8 cellular contexts compared by ENCODE assay signal in the genomic region with DNA sequence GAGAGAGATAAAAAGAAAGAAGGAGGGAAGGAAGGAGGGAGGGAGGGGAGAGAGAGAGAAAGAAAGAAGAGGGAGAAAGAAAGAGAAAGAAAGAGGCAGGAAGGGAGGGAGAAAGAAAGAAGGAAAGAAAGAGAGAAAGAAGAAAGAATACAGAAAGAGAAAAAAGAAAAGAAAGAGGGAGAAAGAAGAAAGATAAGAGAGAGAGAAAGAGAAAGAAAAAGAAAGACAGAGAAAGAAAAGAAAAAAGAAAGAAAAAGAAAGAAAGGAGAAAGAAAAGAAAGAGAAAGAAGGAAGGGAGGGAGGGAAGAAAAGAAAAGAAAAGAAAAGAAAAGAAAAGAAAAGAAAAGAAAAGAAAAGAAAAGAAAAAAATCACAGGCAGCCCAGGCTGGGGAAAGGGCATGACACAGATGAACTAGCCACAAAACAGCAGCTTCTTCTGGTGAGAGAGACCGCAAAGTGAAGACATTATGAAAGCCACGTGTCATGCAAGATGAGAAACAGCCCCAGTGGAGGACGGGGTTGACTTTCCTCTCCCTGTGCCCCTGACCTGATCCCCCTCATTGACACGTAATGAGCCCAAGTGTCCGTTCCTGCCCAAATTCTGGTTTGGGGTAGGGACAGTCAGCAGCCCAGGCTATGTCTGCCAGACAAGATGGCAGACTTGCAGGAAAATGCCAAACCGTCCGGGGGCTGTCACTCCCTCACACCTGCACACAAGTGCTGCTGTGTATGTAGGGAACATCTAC.
DNase-seq lines count a peak whose midpoint lies in the region; ATAC-seq and TF ChIP-seq lines count a peak whose summit lies in the region.

No MANE protein-coding gene starts in this region.

- no peaks in the 10 kb centered on the region for H3K27me3 Mint-ChIP-seq in activated T-cell treated with anti-CD3 and anti-CD28 coated beads, Interleukin-2, amount 50 U/mL, for 4 hours (ENCODE audit: low read depth)

- peaks cover 26% of the 10 kb centered on the region for H3K4me1 Mint-ChIP-seq in activated T-cell treated with anti-CD3 and anti-CD28 coated beads, Interleukin-2, amount 50 U/mL, for 4 hours (ENCODE audit: low read depth)

- H3K27me3 ChIP-seq in GM06990 (replicated peaks; ENCODE audit: control insufficient read depth, insufficient read depth, low read length), result no peaks in the 10 kb centered on the region

- no peak for TF ChIP-seq CTCF in GM06990 (IDR thresholded peaks at IDR 0.05; ENCODE audit: insufficient read depth, low read length, poor library complexity, severe bottlenecking)

- H3K36me3 ChIP-seq in GM06990 (ENCODE audit: control insufficient read depth, insufficient read depth, low read length), result no peaks in the 10 kb centered on the region

- H3K36me3 Mint-ChIP-seq in activated T-cell treated with anti-CD3 and anti-CD28 coated beads, Interleukin-2, amount 50 U/mL, for 4 hours (ENCODE audit: insufficient read depth), result no peaks in the 10 kb centered on the region

- peak overlapping the region; percentile 48 for H3K4me3 Mint-ChIP-seq in activated T-cell treated with anti-CD3 and anti-CD28 coated beads, Interleukin-2, amount 50 U/mL, for 4 hours

- no peak overlapping the region for H3K4me3 ChIP-seq in GM06990 (replicated peaks; ENCODE audit: low read depth, low read length)

- peak; percentile 54 for DNase-seq in GM06990 (ENCODE audit: extremely low read depth, insufficient read length)
- DNase-seq in NOMO-1 treated with DMSO at 0.1 percent for 48 hours (lab: John Stamatoyannopoulos, UW; ENCODE audit: unreplicated experiment), result peak; percentile 81
- peak; percentile 27 for DNase-seq in activated T-cell treated with anti-CD3 and anti-CD28 coated beads, Interleukin-2, amount 50 U/mL, for 4 hours
- DNase-seq in stimulated activated CD4-positive, alpha-beta T cell treated with anti-CD3 and anti-CD28 coated beads, Interleukin-1b, Interleukin-23, amount 100 ng/mL, for 48 hours, result peak; percentile 38
- DNase-seq in NCI-H526 (lab: John Stamatoyannopoulos, UW), result no peak
- DNase-seq in midbrain (lab: John Stamatoyannopoulos, UW), result no peak

- no peaks in the 10 kb centered on the region for H3K9me3 Mint-ChIP-seq in activated T-cell treated with anti-CD3 and anti-CD28 coated beads, Interleukin-2, amount 50 U/mL, for 4 hours

- ATAC-seq in activated T-cell treated with anti-CD3 and anti-CD28 coated beads, Interleukin-2, amount 50 U/mL, for 4 hours, result peak; percentile 60 to 67
- no peak for ATAC-seq in GM21717 (IDR thresholded peaks at IDR 0.05; ENCODE audit: unreplicated experiment)
- ATAC-seq in HG03571 (IDR thresholded peaks at IDR 0.05; ENCODE audit: unreplicated experiment), result no peak

Comparison
In these comparisons a context has a peak if more than half of its experiments do, and no peak if none do; other contexts are left out.
1. DNase-seq: peak in GM06990 (single experiment), NOMO-1 treated with DMSO at 0.1 percent for 48 hours (single experiment), activated T-cell treated with anti-CD3 and anti-CD28 coated beads, Interleukin-2, amount 50 U/mL, for 4 hours (single experiment) and stimulated activated CD4-positive, alpha-beta T cell treated with anti-CD3 and anti-CD28 coated beads, Interleukin-1b, Interleukin-23, amount 100 ng/mL, for 48 hours (single experiment); none in NCI-H526 (0 of 2) and midbrain (single experiment).
2. ATAC-seq: peak in activated T-cell treated with anti-CD3 and anti-CD28 coated beads, Interleukin-2, amount 50 U/mL, for 4 hours (2 of 2); none in GM21717 (single experiment) and HG03571 (single experiment).